9 cellular contexts compared by ENCODE assay signal in the genomic region with DNA sequence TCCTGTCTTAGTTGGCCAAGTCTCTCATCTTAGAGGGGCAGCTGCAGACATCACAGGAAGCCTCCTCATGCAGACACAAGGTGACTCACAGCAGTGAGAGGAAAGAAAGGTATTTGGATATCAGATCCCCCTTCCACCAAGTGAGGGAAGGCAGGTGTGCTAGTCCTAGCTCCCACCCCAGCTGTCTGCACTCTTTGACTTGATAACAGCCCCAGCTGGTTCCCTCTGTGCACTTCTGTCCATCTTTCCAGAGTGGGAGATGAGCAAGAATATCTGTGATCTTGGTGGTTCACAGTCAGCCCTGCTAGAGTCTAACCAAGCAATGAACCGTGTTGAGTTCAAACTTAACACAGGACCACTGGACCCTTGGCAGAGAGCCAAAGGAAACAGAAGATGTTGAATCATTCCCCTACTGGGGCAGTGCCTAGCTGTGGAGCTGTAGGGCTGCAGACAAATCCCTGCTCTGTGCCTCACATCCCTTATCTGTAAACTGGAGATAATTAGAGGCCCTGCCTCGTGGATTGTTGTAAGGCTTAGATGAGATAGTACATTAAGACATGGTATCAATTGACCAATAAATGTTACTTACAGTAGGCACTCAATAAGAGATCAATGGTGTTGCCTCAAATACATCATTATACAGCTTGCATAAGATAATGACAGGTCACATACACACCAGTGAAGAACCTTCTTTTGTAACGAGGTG. TPM values are rescaled to one million over a fixed set of nuclear protein-coding genes. Genes with fewer than 3 reads are reported as not detected.
DNase-seq lines count a peak whose midpoint lies in the region; ATAC-seq, FAIRE-seq and TF ChIP-seq lines count a peak whose summit lies in the region.
"Had no signal": no experiment of that assay in that cellular context is flagged by ENCODE, and none has a peak within 500 bp of the region (broad histone marks: within the 10 kb centered on the region; RNA-seq: fewer than 3 reads in every experiment).

No MANE protein-coding gene starts in this region.

- in situ Hi-C loops in SK-MEL-5 (cut with HindIII; ENCODE audit: low pct_unique_long_range_greater_than_20kb, low sequenced_read_pairs): no loop called here

- H3K27ac ChIP-seq in HEK293 (ENCODE audit: extremely low read depth, low read depth, low read length) (no peak overlapping the region), kidney (ENCODE audit: low read depth in 2 of 2, low read length in 2 of 2) (no peak overlapping the region)
- H3K27ac ChIP-seq: neutrophil had no signal

- FAIRE-seq in kidney (lab: Jason Lieb, UNC): no peak

- ATAC-seq in GM19467 (IDR thresholded peaks at IDR 0.05; ENCODE audit: unreplicated experiment): no peak

- DNase-seq in CMK (ENCODE audit: low read depth): peak; percentile 14
- peak; percentile 7 for DNase-seq in SK-MEL-5 (ENCODE audit: low read depth, low spot score)
- DNase-seq in kidney glomerular epithelial cell (lab: John Stamatoyannopoulos, UW): peak; percentile 99
- no peak for DNase-seq in HUDEP-2 (lab: John Stamatoyannopoulos, UW; ENCODE audit: unreplicated experiment in 76 of 76)
- DNase-seq in kidney: no peak
- DNase-seq in head of caudate nucleus: no peak

- H3K36me3 ChIP-seq in HEK293 (ENCODE audit: control insufficient read depth in 2 of 2, insufficient read depth in 1 of 2, low read length in 2 of 2): no peaks in the 10 kb centered on the region
- H3K36me3 ChIP-seq in kidney (ENCODE audit: control insufficient read depth in 1 of 2, insufficient read depth in 2 of 2, low read length in 2 of 2): no peaks in the 10 kb centered on the region
- H3K36me3 ChIP-seq: neutrophil had no signal

- H3K9ac ChIP-seq in kidney (ENCODE audit: low read length in 2 of 2): no peak overlapping the region

- H3K4me3 ChIP-seq in HEK293 (ENCODE audit: low read depth, low read length) (no peak overlapping the region), kidney (ENCODE audit: low read length in 2 of 2) (no peak overlapping the region)

- TF ChIP-seq CTCF in HEK293 (tag by site-specific recombination; IDR thresholded peaks at IDR 0.05): no peak
- no peak for TF ChIP-seq CTCF in kidney (IDR thresholded peaks at IDR 0.05; ENCODE audit: borderline replicate concordance, extremely low read depth, insufficient read depth)

- H3K9me3 ChIP-seq in HEK293 (ENCODE audit: control insufficient read depth, insufficient read depth, low read depth, low read length): no peaks in the 10 kb centered on the region
- no peaks in the 10 kb centered on the region for H3K9me3 ChIP-seq in kidney (ENCODE audit: control insufficient read depth in 1 of 2, low read length in 2 of 2)
- H3K9me3 ChIP-seq: neutrophil had no signal

- H3K4me1 ChIP-seq in HEK293 (ENCODE audit: control insufficient read depth, insufficient read depth, low read length) (peaks cover 26% of the 10 kb centered on the region), kidney (ENCODE audit: control insufficient read depth in 1 of 2, insufficient read depth in 1 of 2, low read depth in 1 of 2, low read length in 2 of 2) (peaks cover 5 to 23% of the 10 kb centered on the region in 2 donors)

- CTCF ChIA-PET in HEK293 (lab: Yijun Ruan, JAX): interaction anchor here (0.6 to 2.4 kb wide), 4 partner anchors 28 to 290 kb away, joined by 3 to 8 read pairs (median 3); no protein-coding TSS in a partner anchor

- intact Hi-C loops in kidney (cut with DNase I): no loop called here
- intact Hi-C loops in head of caudate nucleus (cut with DNase I): no loop called here

- POLR2A ChIA-PET in HEK293 (lab: Yijun Ruan, JAX): interaction anchor here (0.6 to 2.3 kb wide), 3 partner anchors 30 to 109 kb away, joined by 3 to 10 read pairs (median 5); no protein-coding TSS in a partner anchor

TF ChIP-seq in HEK293, 187 proteins besides CTCF, POLR2A, EP300 and RAD21 (continues in another document):
- peak; percentile 40; the same call in 1 of the 2 replicates for TF ChIP-seq ZFP37 (tag by site-specific recombination; IDR thresholded peaks at IDR 0.05)
- TF ChIP-seq, protein P1, sequence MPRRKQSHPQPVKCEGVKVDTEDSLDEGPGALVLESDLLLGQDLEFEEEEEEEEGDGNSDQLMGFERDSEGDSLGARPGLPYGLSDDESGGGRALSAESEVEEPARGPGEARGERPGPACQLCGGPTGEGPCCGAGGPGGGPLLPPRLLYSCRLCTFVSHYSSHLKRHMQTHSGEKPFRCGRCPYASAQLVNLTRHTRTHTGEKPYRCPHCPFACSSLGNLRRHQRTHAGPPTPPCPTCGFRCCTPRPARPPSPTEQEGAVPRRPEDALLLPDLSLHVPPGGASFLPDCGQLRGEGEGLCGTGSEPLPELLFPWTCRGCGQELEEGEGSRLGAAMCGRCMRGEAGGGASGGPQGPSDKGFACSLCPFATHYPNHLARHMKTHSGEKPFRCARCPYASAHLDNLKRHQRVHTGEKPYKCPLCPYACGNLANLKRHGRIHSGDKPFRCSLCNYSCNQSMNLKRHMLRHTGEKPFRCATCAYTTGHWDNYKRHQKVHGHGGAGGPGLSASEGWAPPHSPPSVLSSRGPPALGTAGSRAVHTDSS (tag by site-specific recombination; IDR thresholded peaks at IDR 0.05): peak; percentile 51; the same call in 1 of the 2 replicates
- no peak for TF ChIP-seq ZNF266 (tag by site-specific recombination; IDR thresholded peaks at IDR 0.05; ENCODE audit: low read depth)
- TF ChIP-seq, protein P2, sequence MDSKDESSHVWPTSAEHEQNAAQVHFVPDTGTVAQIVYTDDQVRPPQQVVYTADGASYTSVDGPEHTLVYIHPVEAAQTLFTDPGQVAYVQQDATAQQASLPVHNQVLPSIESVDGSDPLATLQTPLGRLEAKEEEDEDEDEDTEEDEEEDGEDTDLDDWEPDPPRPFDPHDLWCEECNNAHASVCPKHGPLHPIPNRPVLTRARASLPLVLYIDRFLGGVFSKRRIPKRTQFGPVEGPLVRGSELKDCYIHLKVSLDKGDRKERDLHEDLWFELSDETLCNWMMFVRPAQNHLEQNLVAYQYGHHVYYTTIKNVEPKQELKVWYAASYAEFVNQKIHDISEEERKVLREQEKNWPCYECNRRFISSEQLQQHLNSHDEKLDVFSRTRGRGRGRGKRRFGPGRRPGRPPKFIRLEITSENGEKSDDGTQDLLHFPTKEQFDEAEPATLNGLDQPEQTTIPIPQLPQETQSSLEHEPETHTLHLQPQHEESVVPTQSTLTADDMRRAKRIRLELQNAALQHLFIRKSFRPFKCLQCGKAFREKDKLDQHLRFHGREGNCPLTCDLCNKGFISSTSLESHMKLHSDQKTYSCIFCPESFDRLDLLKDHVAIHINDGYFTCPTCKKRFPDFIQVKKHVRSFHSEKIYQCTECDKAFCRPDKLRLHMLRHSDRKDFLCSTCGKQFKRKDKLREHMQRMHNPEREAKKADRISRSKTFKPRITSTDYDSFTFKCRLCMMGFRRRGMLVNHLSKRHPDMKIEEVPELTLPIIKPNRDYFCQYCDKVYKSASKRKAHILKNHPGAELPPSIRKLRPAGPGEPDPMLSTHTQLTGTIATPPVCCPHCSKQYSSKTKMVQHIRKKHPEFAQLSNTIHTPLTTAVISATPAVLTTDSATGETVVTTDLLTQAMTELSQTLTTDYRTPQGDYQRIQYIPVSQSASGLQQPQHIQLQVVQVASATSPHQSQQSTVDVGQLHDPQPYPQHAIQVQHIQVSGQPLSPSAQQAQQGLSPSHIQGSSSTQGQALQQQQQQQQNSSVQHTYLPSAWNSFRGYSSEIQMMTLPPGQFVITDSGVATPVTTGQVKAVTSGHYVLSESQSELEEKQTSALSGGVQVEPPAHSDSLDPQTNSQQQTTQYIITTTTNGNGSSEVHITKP (tag by site-specific recombination; IDR thresholded peaks at IDR 0.05): no peak; the same call in none of the 2 replicates
- no peak for TF ChIP-seq ZNF311 (tag by site-specific recombination; IDR thresholded peaks at IDR 0.05; ENCODE audit: borderline replicate concordance)
- TF ChIP-seq ZNF830 (tag by site-specific recombination; IDR thresholded peaks at IDR 0.05; ENCODE audit: low read depth): no peak
- TF ChIP-seq, protein P3, sequence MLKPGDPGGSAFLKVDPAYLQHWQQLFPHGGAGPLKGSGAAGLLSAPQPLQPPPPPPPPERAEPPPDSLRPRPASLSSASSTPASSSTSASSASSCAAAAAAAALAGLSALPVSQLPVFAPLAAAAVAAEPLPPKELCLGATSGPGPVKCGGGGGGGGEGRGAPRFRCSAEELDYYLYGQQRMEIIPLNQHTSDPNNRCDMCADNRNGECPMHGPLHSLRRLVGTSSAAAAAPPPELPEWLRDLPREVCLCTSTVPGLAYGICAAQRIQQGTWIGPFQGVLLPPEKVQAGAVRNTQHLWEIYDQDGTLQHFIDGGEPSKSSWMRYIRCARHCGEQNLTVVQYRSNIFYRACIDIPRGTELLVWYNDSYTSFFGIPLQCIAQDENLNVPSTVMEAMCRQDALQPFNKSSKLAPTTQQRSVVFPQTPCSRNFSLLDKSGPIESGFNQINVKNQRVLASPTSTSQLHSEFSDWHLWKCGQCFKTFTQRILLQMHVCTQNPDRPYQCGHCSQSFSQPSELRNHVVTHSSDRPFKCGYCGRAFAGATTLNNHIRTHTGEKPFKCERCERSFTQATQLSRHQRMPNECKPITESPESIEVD (tag by site-specific recombination; IDR thresholded peaks at IDR 0.05): no peak

RNA-seq across cellular contexts. Expression of a gene that starts 39.1 kb away (rescaled TPM):
- 0.51 and 0.77 TPM in 2 replicates for total RNA-seq in SK-MEL-5 (2014; rRNA removed; shearing (Covaris generic))
- 0.58 and 1.2 TPM in 2 replicates for polyA plus RNA-seq in SK-MEL-5 (2015; cell fraction: cytosol; rRNA removed)
- polyA plus RNA-seq in SK-MEL-5 (2015; cell fraction: nucleus; rRNA removed): 1.3 and 3.2 TPM in 2 replicates
- 4.9 TPM for total RNA-seq in kidney
- polyA plus RNA-seq in kidney (ENCODE audit: insufficient read depth, low read depth, low replicate concordance): 1.3 TPM

Comparison
In these comparisons a context has a peak if more than half of its experiments do, and no peak if none do; other contexts are left out.
1. DNase-seq: peak in CMK (single experiment), SK-MEL-5 (single experiment) and kidney glomerular epithelial cell (single experiment); none in HUDEP-2 (0 of 76), kidney (single experiment) and head of caudate nucleus (0 of 42).